ENCODE assay signal across 1 cellular context in the genomic region with DNA sequence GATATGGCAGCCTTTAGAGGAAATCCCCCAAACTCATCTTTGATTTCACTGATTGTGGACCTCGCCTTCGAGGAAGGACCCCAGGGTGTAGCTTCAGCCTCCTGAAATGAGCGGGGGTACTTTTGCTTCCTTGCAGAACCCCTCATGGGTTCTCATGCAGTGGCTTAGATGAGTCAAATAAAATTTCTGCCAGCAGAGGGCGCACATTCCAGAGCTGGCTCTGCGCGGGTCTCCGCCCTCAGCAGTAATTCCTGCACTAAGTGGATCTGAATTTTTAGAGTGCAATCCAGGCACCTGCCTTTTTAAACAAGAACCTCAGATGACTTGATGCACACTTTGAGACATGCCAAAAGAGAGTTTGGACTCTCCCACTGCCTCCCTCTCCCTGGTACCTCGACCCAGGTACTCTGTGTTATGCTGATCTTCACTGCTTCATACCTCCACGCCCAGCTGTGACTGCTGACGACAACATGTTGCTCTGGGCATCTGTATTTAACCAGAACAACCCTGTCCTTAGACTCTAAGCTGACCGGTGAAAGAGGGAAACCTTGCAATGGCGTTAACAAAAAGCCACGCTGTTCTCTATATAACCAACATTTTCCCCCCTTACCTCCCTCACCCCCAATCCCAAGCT.
TF ChIP-seq lines count a peak whose summit lies in the region.

No MANE protein-coding gene starts in this region.

TF ChIP-seq in HCT116, 20 proteins besides CTCF, POLR2A, EP300 and RAD21 (continued from another document):
- TF ChIP-seq, protein P1, sequence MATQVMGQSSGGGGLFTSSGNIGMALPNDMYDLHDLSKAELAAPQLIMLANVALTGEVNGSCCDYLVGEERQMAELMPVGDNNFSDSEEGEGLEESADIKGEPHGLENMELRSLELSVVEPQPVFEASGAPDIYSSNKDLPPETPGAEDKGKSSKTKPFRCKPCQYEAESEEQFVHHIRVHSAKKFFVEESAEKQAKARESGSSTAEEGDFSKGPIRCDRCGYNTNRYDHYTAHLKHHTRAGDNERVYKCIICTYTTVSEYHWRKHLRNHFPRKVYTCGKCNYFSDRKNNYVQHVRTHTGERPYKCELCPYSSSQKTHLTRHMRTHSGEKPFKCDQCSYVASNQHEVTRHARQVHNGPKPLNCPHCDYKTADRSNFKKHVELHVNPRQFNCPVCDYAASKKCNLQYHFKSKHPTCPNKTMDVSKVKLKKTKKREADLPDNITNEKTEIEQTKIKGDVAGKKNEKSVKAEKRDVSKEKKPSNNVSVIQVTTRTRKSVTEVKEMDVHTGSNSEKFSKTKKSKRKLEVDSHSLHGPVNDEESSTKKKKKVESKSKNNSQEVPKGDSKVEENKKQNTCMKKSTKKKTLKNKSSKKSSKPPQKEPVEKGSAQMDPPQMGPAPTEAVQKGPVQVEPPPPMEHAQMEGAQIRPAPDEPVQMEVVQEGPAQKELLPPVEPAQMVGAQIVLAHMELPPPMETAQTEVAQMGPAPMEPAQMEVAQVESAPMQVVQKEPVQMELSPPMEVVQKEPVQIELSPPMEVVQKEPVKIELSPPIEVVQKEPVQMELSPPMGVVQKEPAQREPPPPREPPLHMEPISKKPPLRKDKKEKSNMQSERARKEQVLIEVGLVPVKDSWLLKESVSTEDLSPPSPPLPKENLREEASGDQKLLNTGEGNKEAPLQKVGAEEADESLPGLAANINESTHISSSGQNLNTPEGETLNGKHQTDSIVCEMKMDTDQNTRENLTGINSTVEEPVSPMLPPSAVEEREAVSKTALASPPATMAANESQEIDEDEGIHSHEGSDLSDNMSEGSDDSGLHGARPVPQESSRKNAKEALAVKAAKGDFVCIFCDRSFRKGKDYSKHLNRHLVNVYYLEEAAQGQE (IDR thresholded peaks at IDR 0.05; ENCODE audit: low read depth) = no peak
- TF ChIP-seq SIN3A (IDR thresholded peaks at IDR 0.05; ENCODE audit: low read depth) (no peak), SP1 (IDR thresholded peaks at IDR 0.05; ENCODE audit: low read depth) (no peak), EZH2 (IDR thresholded peaks at IDR 0.05) (no peak), ZNF274 (IDR thresholded peaks at IDR 0.05; ENCODE audit: low read depth, low read length) (no peak), JUND (IDR thresholded peaks at IDR 0.05) (no peak), CBX3 (IDR thresholded peaks at IDR 0.05; ENCODE audit: low read depth) (no peak), ELF1 (IDR thresholded peaks at IDR 0.05; ENCODE audit: borderline replicate concordance, low read depth) (no peak), YY1 (IDR thresholded peaks at IDR 0.05; ENCODE audit: extremely low read depth, insufficient replicate concordance, low read depth, low read length) (no peak)
- TF ChIP-seq, protein P2, sequence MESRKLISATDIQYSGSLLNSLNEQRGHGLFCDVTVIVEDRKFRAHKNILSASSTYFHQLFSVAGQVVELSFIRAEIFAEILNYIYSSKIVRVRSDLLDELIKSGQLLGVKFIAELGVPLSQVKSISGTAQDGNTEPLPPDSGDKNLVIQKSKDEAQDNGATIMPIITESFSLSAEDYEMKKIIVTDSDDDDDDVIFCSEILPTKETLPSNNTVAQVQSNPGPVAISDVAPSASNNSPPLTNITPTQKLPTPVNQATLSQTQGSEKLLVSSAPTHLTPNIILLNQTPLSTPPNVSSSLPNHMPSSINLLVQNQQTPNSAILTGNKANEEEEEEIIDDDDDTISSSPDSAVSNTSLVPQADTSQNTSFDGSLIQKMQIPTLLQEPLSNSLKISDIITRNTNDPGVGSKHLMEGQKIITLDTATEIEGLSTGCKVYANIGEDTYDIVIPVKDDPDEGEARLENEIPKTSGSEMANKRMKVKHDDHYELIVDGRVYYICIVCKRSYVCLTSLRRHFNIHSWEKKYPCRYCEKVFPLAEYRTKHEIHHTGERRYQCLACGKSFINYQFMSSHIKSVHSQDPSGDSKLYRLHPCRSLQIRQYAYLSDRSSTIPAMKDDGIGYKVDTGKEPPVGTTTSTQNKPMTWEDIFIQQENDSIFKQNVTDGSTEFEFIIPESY (IDR thresholded peaks at IDR 0.05; ENCODE audit: extremely low read depth, insufficient replicate concordance, low read length) = no peak
TF ChIP-seq in HCT116: peak in this region for 0.
